ENCODE assay signal across 23 cellular contexts in the genomic region with DNA sequence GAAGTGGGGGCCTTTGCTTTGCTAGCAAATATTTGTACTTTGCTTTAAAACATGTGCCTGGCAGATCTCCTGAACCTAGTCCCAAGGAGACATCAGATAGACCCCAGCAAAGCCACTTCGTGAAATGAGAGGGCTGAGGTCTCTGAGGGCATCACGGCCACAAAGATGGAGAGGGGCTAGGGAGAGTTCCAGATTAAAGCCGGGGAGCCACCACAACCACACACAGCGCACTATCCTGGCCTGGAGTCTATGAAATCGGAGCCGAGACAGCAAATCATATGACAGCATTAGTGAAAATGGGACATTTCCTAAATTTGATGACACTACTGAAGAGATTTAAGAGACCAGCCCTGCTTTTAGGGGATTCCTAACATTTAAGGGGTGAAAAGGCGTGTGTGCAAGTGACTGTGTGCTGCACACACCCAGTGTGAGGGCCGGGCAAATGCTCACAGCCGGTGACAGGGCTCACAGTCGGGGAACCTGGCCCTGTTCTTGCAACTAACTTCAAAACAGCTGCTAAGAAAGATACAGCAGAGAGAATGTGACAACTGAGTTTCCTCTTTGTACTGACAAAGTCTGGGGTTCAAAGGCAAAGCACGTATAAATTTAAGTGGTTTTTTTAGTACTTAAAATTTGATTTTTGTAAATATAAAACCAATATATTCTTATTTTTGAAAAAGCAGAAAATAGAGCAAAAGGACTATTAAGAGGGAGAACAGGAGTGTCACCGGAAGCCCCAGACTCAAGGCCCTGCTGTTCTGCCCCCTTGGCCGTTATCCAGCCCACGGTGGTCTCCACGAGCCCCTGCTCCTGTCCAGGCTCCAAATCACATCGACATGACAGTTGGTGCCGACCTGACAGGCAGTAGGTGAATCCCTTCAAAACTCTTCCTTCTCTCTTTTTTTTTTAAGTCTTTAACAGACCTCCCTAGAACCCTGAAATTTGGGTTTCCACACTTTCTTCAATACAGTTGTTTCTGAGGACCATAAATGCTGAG. TPM values are rescaled to one million over a fixed set of nuclear protein-coding genes. Genes with fewer than 3 reads are reported as not detected.
A peak's percentile ranks its signal among the peaks of the same experiment; 100 is the strongest.
DNase-seq lines count a peak whose midpoint lies in the region; ATAC-seq lines count a peak whose summit lies in the region.
"Had no signal": no experiment of that assay in that cellular context is flagged by ENCODE, and none has a peak within 500 bp of the region (broad histone marks: within the 10 kb centered on the region; RNA-seq: fewer than 3 reads in every experiment).

No MANE protein-coding gene starts in this region.

- intact Hi-C loops in Right ventricle myocardium superior (cut with DNase I): no loop called here
- intact Hi-C loops in posterior vena cava (cut with DNase I): no loop called here

- no peaks in the 10 kb centered on the region for H3K27me3 Mint-ChIP-seq in activated CD8-positive, alpha-beta memory T cell treated with anti-CD3 and anti-CD28 coated beads, Interleukin-2, amount 10 ng/mL, durations not matched to agents 7 days and 5 days
- H3K27me3 Mint-ChIP-seq: central memory CD8-positive, alpha-beta T cell; naive thymus-derived CD8-positive, alpha-beta T cell had no signal

- no peaks in the 10 kb centered on the region for H3K36me3 Mint-ChIP-seq in activated CD8-positive, alpha-beta memory T cell treated with anti-CD3 and anti-CD28 coated beads, Interleukin-2, amount 10 ng/mL, durations not matched to agents 7 days and 5 days
- H3K36me3 Mint-ChIP-seq: CD8-positive, alpha-beta T cell; naive thymus-derived CD8-positive, alpha-beta T cell had no signal

- H3K27ac Mint-ChIP-seq in activated CD8-positive, alpha-beta memory T cell treated with anti-CD3 and anti-CD28 coated beads, Interleukin-2, amount 10 ng/mL, durations not matched to agents 7 days and 5 days: no peak overlapping the region
- H3K27ac Mint-ChIP-seq: CD8-positive, alpha-beta T cell had no signal

- no peaks in the 10 kb centered on the region for H3K9me3 Mint-ChIP-seq in activated CD8-positive, alpha-beta memory T cell treated with anti-CD3 and anti-CD28 coated beads, Interleukin-2, amount 10 ng/mL, durations not matched to agents 7 days and 5 days (ENCODE audit: low read depth)
- H3K9me3 Mint-ChIP-seq: CD8-positive, alpha-beta T cell; central memory CD8-positive, alpha-beta T cell; naive thymus-derived CD8-positive, alpha-beta T cell had no signal

- ATAC-seq in activated CD8-positive, alpha-beta memory T cell treated with anti-CD3 and anti-CD28 coated beads, Interleukin-2, amount 10 ng/mL, durations not matched to agents 7 days and 5 days: no peak
- ATAC-seq in Right ventricle myocardium superior (ENCODE audit: poor library complexity) (peak; percentile 21), HG03039 (IDR thresholded peaks at IDR 0.05; ENCODE audit: unreplicated experiment) (no peak), HG02885 (IDR thresholded peaks at IDR 0.05; ENCODE audit: poor library complexity, unreplicated experiment) (no peak)
- ATAC-seq: CD8-positive, alpha-beta T cell; naive thymus-derived CD8-positive, alpha-beta T cell had no signal

- no peak overlapping the region for H3K4me3 Mint-ChIP-seq in activated CD8-positive, alpha-beta memory T cell treated with anti-CD3 and anti-CD28 coated beads, Interleukin-2, amount 10 ng/mL, durations not matched to agents 7 days and 5 days
- H3K4me3 Mint-ChIP-seq: CD8-positive, alpha-beta T cell; central memory CD8-positive, alpha-beta T cell; naive thymus-derived CD8-positive, alpha-beta T cell had no signal

- no peaks in the 10 kb centered on the region for H3K4me1 Mint-ChIP-seq in activated CD8-positive, alpha-beta memory T cell treated with anti-CD3 and anti-CD28 coated beads, Interleukin-2, amount 10 ng/mL, durations not matched to agents 7 days and 5 days
- H3K4me1 Mint-ChIP-seq: central memory CD8-positive, alpha-beta T cell; naive thymus-derived CD8-positive, alpha-beta T cell had no signal

- CTCF ChIA-PET in activated CD8-positive, alpha-beta memory T cell treated with anti-CD3 and anti-CD28 coated beads, Interleukin-2, amount 10 ng/mL, durations not matched to agents 7 days and 5 days (lab: Charles Lee): no interaction called here

- peak; percentile 35 for DNase-seq in activated CD8-positive, alpha-beta memory T cell treated with anti-CD3 and anti-CD28 coated beads, Interleukin-2, amount 50 U/mL, for 48 hours
- DNase-seq in activated CD8-positive, alpha-beta memory T cell treated with anti-CD3 and anti-CD28 coated beads, Interleukin-2, amount 10 ng/mL, durations not matched to agents 7 days and 5 days: no peak
- DNase-seq in Right ventricle myocardium superior: peak; percentile 42
- peak; percentile 15 for DNase-seq in posterior vena cava (ENCODE audit: low spot score)
- DNase-seq in ureter (ENCODE audit: low spot score): peak; percentile 24
- DNase-seq in NCI-H526 treated with DMSO at 0.1 percent for 48 hours (lab: John Stamatoyannopoulos, UW): no peak
- DNase-seq: activated effector memory CD4-positive, alpha-beta T cell treated with Interleukin-2 at 50 U/mL for 16 hours; dermis blood vessel endothelial cell; DMS 273 treated with DMSO at 0.1 percent for 48 hours; Karpas-422; naive thymus-derived CD8-positive, alpha-beta T cell; NCI-H146; OCI-M1; SHP77; stimulated activated CD4-positive, alpha-beta T cell treated with anti-CD3 and anti-CD28 coated beads, Interleukin-12 subunit alpha, Interleukin-12 subunit beta, amount 100 ng/mL, for 4 hours; stimulated activated CD4-positive, alpha-beta T cell treated with anti-CD3 and anti-CD28 coated beads, Interleukin-4, amount 100 ng/mL, for 1 hour; T-helper 9 cell; uterus had no signal

RNA-seq across cellular contexts. Expression of a gene that starts 49.5 kb away (rescaled TPM):
- under 1 TPM in 1 of 2 experiments, not detected in 1; 0.05 TPM for total RNA-seq in activated CD8-positive, alpha-beta memory T cell treated with anti-CD3 and anti-CD28 coated beads, Interleukin-2, amount 10 ng/mL, durations not matched to agents 7 days and 5 days
- total RNA-seq in Right ventricle myocardium superior (15.2 TPM), posterior vena cava (1 to 10 TPM; 5.0 to 7.6 TPM), ureter (4.8 TPM)
- total RNA-seq: A172, dermis blood vessel endothelial cell had no signal

Comparison
In these comparisons a context has a peak if more than half of its experiments do, and no peak if none do; other contexts are left out.
1. DNase-seq: peak in activated CD8-positive, alpha-beta memory T cell treated with anti-CD3 and anti-CD28 coated beads, Interleukin-2, amount 50 U/mL, for 48 hours (single experiment), Right ventricle myocardium superior (single experiment), posterior vena cava (single experiment) and ureter (single experiment); none in activated CD8-positive, alpha-beta memory T cell treated with anti-CD3 and anti-CD28 coated beads, Interleukin-2, amount 10 ng/mL, durations not matched to agents 7 days and 5 days (single experiment) and NCI-H526 treated with DMSO at 0.1 percent for 48 hours (single experiment).